ENCODE assay signal across 2 cellular contexts in the genomic region with DNA sequence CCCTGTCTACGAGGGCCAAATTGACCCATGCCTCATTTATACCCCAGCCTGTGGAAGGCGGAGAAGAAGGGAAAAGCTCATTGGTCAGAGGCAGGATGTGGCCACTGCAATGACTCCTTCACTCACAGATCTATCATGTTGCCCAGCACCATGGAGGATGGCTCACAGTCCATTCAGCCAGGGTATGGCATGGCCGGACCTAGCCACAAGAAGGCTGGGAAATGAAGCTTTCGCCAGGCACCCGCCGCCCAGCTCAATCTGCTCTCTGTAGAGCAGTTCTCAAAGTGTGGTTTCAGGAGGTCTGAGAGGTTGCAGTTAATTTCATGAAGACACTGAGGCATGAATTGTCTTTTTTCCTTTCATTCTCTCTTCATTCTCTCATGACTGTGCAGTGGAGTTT.
TF ChIP-seq lines count a peak whose summit lies in the region.

No MANE protein-coding gene starts in this region.

TF ChIP-seq in HepG2, 621 proteins besides CTCF, POLR2A, EP300 and RAD21:
- TF ChIP-seq ZNF510 (CRISPR knock-in tag; IDR thresholded peaks at IDR 0.05; ENCODE audit: low read depth) (no peak), ONECUT2 (CRISPR knock-in tag; IDR thresholded peaks at IDR 0.05) (no peak), ZNF124 (CRISPR knock-in tag; IDR thresholded peaks at IDR 0.05) (no peak), NFKBIZ (CRISPR knock-in tag; IDR thresholded peaks at IDR 0.05) (no peak), MXD4 (CRISPR knock-in tag; IDR thresholded peaks at IDR 0.05) (no peak), ZNF878 (CRISPR knock-in tag; IDR thresholded peaks at IDR 0.05) (no peak), ARNT2 (CRISPR knock-in tag; IDR thresholded peaks at IDR 0.05; ENCODE audit: low read depth) (no peak), SIN3B (IDR thresholded peaks at IDR 0.05; ENCODE audit: low read length) (no peak), SOX13 (IDR thresholded peaks at IDR 0.05) (no peak), SOX13 (CRISPR knock-in tag; conservative IDR thresholded peaks at IDR 0.05 in 1 of 2, IDR thresholded peaks at IDR 0.05 in 1 of 2) (no peak), SMARCE1 (IDR thresholded peaks at IDR 0.05; ENCODE audit: borderline replicate concordance) (no peak), CBX5 (CRISPR knock-in tag; IDR thresholded peaks at IDR 0.05; ENCODE audit: borderline replicate concordance) (no peak)
- TF ChIP-seq, protein P1, sequence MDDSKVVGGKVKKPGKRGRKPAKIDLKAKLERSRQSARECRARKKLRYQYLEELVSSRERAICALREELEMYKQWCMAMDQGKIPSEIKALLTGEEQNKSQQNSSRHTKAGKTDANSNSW (CRISPR knock-in tag; IDR thresholded peaks at IDR 0.05; ENCODE audit: borderline replicate concordance) = no peak
- TF ChIP-seq, protein P2, sequence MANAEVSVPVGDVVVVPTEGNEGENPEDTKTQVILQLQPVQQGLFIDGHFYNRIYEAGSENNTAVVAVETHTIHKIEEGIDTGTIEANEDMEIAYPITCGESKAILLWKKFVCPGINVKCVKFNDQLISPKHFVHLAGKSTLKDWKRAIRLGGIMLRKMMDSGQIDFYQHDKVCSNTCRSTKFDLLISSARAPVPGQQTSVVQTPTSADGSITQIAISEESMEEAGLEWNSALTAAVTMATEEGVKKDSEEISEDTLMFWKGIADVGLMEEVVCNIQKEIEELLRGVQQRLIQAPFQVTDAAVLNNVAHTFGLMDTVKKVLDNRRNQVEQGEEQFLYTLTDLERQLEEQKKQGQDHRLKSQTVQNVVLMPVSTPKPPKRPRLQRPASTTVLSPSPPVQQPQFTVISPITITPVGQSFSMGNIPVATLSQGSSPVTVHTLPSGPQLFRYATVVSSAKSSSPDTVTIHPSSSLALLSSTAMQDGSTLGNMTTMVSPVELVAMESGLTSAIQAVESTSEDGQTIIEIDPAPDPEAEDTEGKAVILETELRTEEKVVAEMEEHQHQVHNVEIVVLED (CRISPR knock-in tag; IDR thresholded peaks at IDR 0.05; ENCODE audit: borderline replicate concordance) = no peak
- TF ChIP-seq, protein P3, sequence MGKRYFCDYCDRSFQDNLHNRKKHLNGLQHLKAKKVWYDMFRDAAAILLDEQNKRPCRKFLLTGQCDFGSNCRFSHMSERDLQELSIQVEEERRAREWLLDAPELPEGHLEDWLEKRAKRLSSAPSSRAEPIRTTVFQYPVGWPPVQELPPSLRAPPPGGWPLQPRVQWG (CRISPR knock-in tag; IDR thresholded peaks at IDR 0.05; ENCODE audit: borderline replicate concordance, low read depth) = no peak

TF ChIP-seq in H1, 55 proteins besides CTCF, POLR2A, EP300 and RAD21:
- TF ChIP-seq SP4 (IDR thresholded peaks at IDR 0.05; ENCODE audit: low read length) (no peak), ZNF274 (IDR thresholded peaks at IDR 0.05; ENCODE audit: borderline replicate concordance, extremely low read depth, low read length) (no peak), KDM1A (IDR thresholded peaks at IDR 0.05; ENCODE audit: borderline replicate concordance, low read length) (no peak), ASH2L (IDR thresholded peaks at IDR 0.05; ENCODE audit: low read length) (no peak), RNF2 (IDR thresholded peaks at IDR 0.05; ENCODE audit: borderline replicate concordance, low read depth, low read length, missing control alignments, poor library complexity, severe bottlenecking) (no peak), CTBP2 (IDR thresholded peaks at IDR 0.05; ENCODE audit: borderline replicate concordance, insufficient read depth, insufficient read length, low read length) (no peak), KDM5A (IDR thresholded peaks at IDR 0.05; ENCODE audit: low read length) (no peak), GTF2F1 (IDR thresholded peaks at IDR 0.05; ENCODE audit: borderline replicate concordance, low read depth, low read length) (no peak), CREB1 (IDR thresholded peaks at IDR 0.05) (no peak), HDAC2 (IDR thresholded peaks at IDR 0.05; ENCODE audit: borderline replicate concordance in 1 of 2, low read depth in 2 of 2, low read length in 2 of 2) (no peak)
